ENCODE assay signal across 14 cellular contexts in genomic region chr11:2522636-2523255, GRCh38.
A peak's percentile ranks its signal among the peaks of the same experiment; 100 is the strongest.
DNase-seq lines count a peak whose midpoint lies in the region; ATAC-seq, FAIRE-seq and TF ChIP-seq lines count a peak whose summit lies in the region.
"Had no signal": no experiment of that assay in that cellular context is flagged by ENCODE, and none has a peak within 500 bp of the region (broad histone marks: within the 10 kb centered on the region; RNA-seq: fewer than 3 reads in every experiment).

No MANE protein-coding gene starts in this region.

- H3K36me3 Mint-ChIP-seq in mesothelial cell of epicardium = no peaks in the 10 kb centered on the region
- no peaks in the 10 kb centered on the region for H3K36me3 Mint-ChIP-seq in type B pancreatic cell
- H3K36me3 Mint-ChIP-seq: brain had no signal

- peaks cover 20% of the 10 kb centered on the region for H3K4me1 ChIP-seq in left ventricle myocardium inferior
- H3K4me1 ChIP-seq in body of pancreas = peaks cover 28% of the 10 kb centered on the region

- H3K36me3 ChIP-seq in left ventricle myocardium inferior (no peaks in the 10 kb centered on the region), body of pancreas (replicated peaks in 1 of 2; ENCODE audit: insufficient read depth in 1 of 2, low read depth in 2 of 2) (no peaks in the 10 kb centered on the region)

- WGBS in body of pancreas, 2 donors = 71 to 73% methylated on average over 17 of the region's 17 CpGs

- H3K27ac ChIP-seq in left ventricle myocardium inferior (replicated peaks) = no peak overlapping the region
- peak overlapping the region in 1 of 4 donors; percentile 16 for H3K27ac ChIP-seq in body of pancreas

- no peak overlapping the region for H3K4me3 ChIP-seq in left ventricle myocardium inferior
- H3K4me3 ChIP-seq in body of pancreas = no peak overlapping the region

- H3K9me3 Mint-ChIP-seq in mesothelial cell of epicardium (no peaks in the 10 kb centered on the region), type B pancreatic cell (no peaks in the 10 kb centered on the region)
- H3K9me3 Mint-ChIP-seq: brain had no signal

- H3K27me3 Mint-ChIP-seq in mesothelial cell of epicardium (ENCODE audit: low read depth) (peaks cover 34% of the 10 kb centered on the region), type B pancreatic cell (peaks cover 5% of the 10 kb centered on the region)

- FAIRE-seq in RCC 7860 (lab: Jason Lieb, UNC) = no peak
- FAIRE-seq: GM18507 had no signal

- H3K4me1 Mint-ChIP-seq in mesothelial cell of epicardium (peaks cover 3% of the 10 kb centered on the region), type B pancreatic cell (ENCODE audit: unreplicated experiment) (no peaks in the 10 kb centered on the region)

- H3K9me3 ChIP-seq in left ventricle myocardium inferior (replicated peaks) (no peaks in the 10 kb centered on the region), body of pancreas (no peaks in the 10 kb centered on the region)

- intact Hi-C loops in Right ventricle myocardium inferior (cut with DNase I) (no loop called here), left ventricle myocardium inferior (cut with micrococcal nuclease) (no loop called here), body of pancreas (cut with DNase I) (loop anchor here (10.0 kb wide), 1 partner anchor 218 kb away; the partner anchor contains the start of genes C11orf21 and TSPAN32)

- H3K4me3 Mint-ChIP-seq in mesothelial cell of epicardium (no peak overlapping the region), type B pancreatic cell (no peak overlapping the region)
- H3K4me3 Mint-ChIP-seq: brain had no signal

- H3K27ac Mint-ChIP-seq in mesothelial cell of epicardium (no peak overlapping the region), type B pancreatic cell (no peak overlapping the region)
- H3K27ac Mint-ChIP-seq: brain had no signal

- peaks cover 13% of the 10 kb centered on the region for H3K27me3 ChIP-seq in left ventricle myocardium inferior (ENCODE audit: low read depth)
- H3K27me3 ChIP-seq in body of pancreas = no peaks in the 10 kb centered on the region

- TF ChIP-seq CTCF in left ventricle myocardium inferior (IDR thresholded peaks at IDR 0.05; ENCODE audit: borderline replicate concordance) (no peak), body of pancreas (IDR thresholded peaks at IDR 0.05) (no peak), mesothelial cell of epicardium (IDR thresholded peaks at IDR 0.05; ENCODE audit: unreplicated experiment) (no peak), type B pancreatic cell (conservative IDR thresholded peaks at IDR 0.05) (no peak), GM10266 (IDR thresholded peaks at IDR 0.05; ENCODE audit: control insufficient read depth, insufficient read depth, low read depth, missing control alignments) (no peak)

- no peak for TF ChIP-seq POLR2A in body of pancreas (IDR thresholded peaks at IDR 0.05)

- ATAC-seq in Right ventricle myocardium inferior = no peak
- no peak for ATAC-seq in body of pancreas
- ATAC-seq in HG02852 (IDR thresholded peaks at IDR 0.05; ENCODE audit: unreplicated experiment) = no peak

- DNase-seq in Right ventricle myocardium inferior (ENCODE audit: missing footprints) (peak; percentile 16), left ventricle myocardium inferior (no peak), body of pancreas (peak in 3 of 4 donors; percentile 8 to 12 (median 12)), mesothelial cell of epicardium (ENCODE audit: low spot score in 2 of 2, unreplicated experiment in 2 of 2) (peak; percentile 8 to 33), type B pancreatic cell (ENCODE audit: extremely low spot score, unreplicated experiment) (peak; percentile 62), RCC 7860 (ENCODE audit: low spot score) (no peak), GM10266 (ENCODE audit: extremely low spot score) (no peak)
- DNase-seq: hippocampal formation; mesendoderm; NCI-H1417 treated with DMSO at 0.1 percent for 48 hours; stimulated activated naive CD4-positive, alpha-beta T cell treated with Interleukin-2 at 50 U/mL for 16 hours had no signal

Comparison
In these comparisons a context has a peak if more than half of its experiments do, and no peak if none do; other contexts are left out.
1. DNase-seq: peak in Right ventricle myocardium inferior (single experiment), body of pancreas (3 of 4), mesothelial cell of epicardium (2 of 2) and type B pancreatic cell (single experiment); none in left ventricle myocardium inferior (single experiment), RCC 7860 (single experiment) and GM10266 (single experiment).